In genomic region chr17:19978803-19979202, GRCh38 we compare ENCODE assay signal across 8 cellular contexts. TPM values are rescaled to one million over a fixed set of nuclear protein-coding genes. Genes with fewer than 3 reads are reported as not detected.
A peak's percentile ranks its signal among the peaks of the same experiment; 100 is the strongest.
DNase-seq lines count a peak whose midpoint lies in the region; ATAC-seq and TF ChIP-seq lines count a peak whose summit lies in the region.

No MANE protein-coding gene starts in this region.

- H3K27me3 Mint-ChIP-seq in MCF 10A (ENCODE audit: insufficient read depth, unreplicated experiment) (no peaks in the 10 kb centered on the region), type B pancreatic cell (no peaks in the 10 kb centered on the region)
- no peaks in the 10 kb centered on the region for H3K27me3 Mint-ChIP-seq in activated CD8-positive, alpha-beta T cell treated with anti-CD3 and anti-CD28 coated beads for 36 hours

- H3K36me3 Mint-ChIP-seq in MCF 10A (ENCODE audit: insufficient read depth, unreplicated experiment) (peaks cover 3% of the 10 kb centered on the region), type B pancreatic cell (peaks cover 9% of the 10 kb centered on the region)
- H3K36me3 Mint-ChIP-seq in activated CD8-positive, alpha-beta T cell treated with anti-CD3 and anti-CD28 coated beads for 36 hours (ENCODE audit: low read depth): peaks cover 28% of the 10 kb centered on the region

- CTCF ChIA-PET in MCF 10A (lab: Yijun Ruan, JAX) (interaction anchor here (0.7 to 2.2 kb wide), 2 partner anchors 14 to 252 kb away, joined by 3 to 7 read pairs; no protein-coding TSS in a partner anchor), mammary epithelial cell (lab: Charles Lee; ENCODE audit: low non-redundant PET) (no interaction called here)
- CTCF ChIA-PET in activated CD8-positive, alpha-beta T cell treated with anti-CD3 and anti-CD28 coated beads for 36 hours (lab: Charles Lee): interaction anchor here (1.3 to 1.8 kb wide), 2 partner anchors 14 to 18 kb away, joined by 4 to 12 read pairs; no protein-coding TSS in a partner anchor

- H3K36me3 ChIP-seq in mammary epithelial cell (ENCODE audit: insufficient read depth, low read length): no peaks in the 10 kb centered on the region

- H3K4me1 Mint-ChIP-seq in MCF 10A (ENCODE audit: insufficient read depth, unreplicated experiment) (peaks cover 9% of the 10 kb centered on the region), type B pancreatic cell (ENCODE audit: unreplicated experiment) (peaks cover 17% of the 10 kb centered on the region)
- H3K4me1 Mint-ChIP-seq in activated CD8-positive, alpha-beta T cell treated with anti-CD3 and anti-CD28 coated beads for 36 hours (ENCODE audit: low read depth): peaks cover 36% of the 10 kb centered on the region

- H3K9me3 ChIP-seq in mammary epithelial cell (replicated peaks; ENCODE audit: insufficient read depth, low read length): no peaks in the 10 kb centered on the region

- H3K27ac Mint-ChIP-seq in MCF 10A (ENCODE audit: low read depth, unreplicated experiment): no peak overlapping the region
- H3K27ac Mint-ChIP-seq in activated CD8-positive, alpha-beta T cell treated with anti-CD3 and anti-CD28 coated beads for 36 hours: peak overlapping the region; percentile 98
- peak overlapping the region; percentile 90 for H3K27ac Mint-ChIP-seq in type B pancreatic cell

- no peak overlapping the region for H2AFZ ChIP-seq in mammary epithelial cell (ENCODE audit: low read depth, low read length)

- no peak overlapping the region for H3K4me3 ChIP-seq in mammary epithelial cell (replicated peaks in 1 of 3; ENCODE audit: insufficient read depth in 1 of 3, low read depth in 2 of 3, low read length in 3 of 3)

- intact Hi-C loops in MCF 10A (cut with micrococcal nuclease) (loop anchor here (5.0 kb wide), 1 partner anchor 112 kb away; the partner anchor contains the start of gene ULK2), mammary epithelial cell (cut with micrococcal nuclease) (no loop called here)
- intact Hi-C loops in activated CD8-positive, alpha-beta T cell treated with anti-CD3 and anti-CD28 coated beads for 36 hours (cut with micrococcal nuclease): no loop called here

- TF ChIP-seq CTCF in MCF 10A (IDR thresholded peaks at IDR 0.05; ENCODE audit: unreplicated experiment): no peak
- TF ChIP-seq CTCF in mammary epithelial cell (conservative IDR thresholded peaks at IDR 0.05 in 1 of 2, IDR thresholded peaks at IDR 0.05 in 1 of 2; ENCODE audit: extremely low read depth in 1 of 2, insufficient read depth in 1 of 2, low read depth in 1 of 2, low read length in 2 of 2): no peak
- TF ChIP-seq CTCF in activated CD8-positive, alpha-beta T cell treated with anti-CD3 and anti-CD28 coated beads for 36 hours (IDR thresholded peaks at IDR 0.05): no peak
- TF ChIP-seq CTCF in type B pancreatic cell (conservative IDR thresholded peaks at IDR 0.05): no peak

- WGBS in mammary epithelial cell (ENCODE audit: low coverage, missing lambda C conversion rate): 89% methylated on average over 11 of the region's 13 CpGs

- dilution Hi-C loops in mammary epithelial cell (cut with HindIII; ENCODE audit: low sequenced_read_pairs): no loop called here

- peak overlapping the region; percentile 82 for H3K4me3 Mint-ChIP-seq in MCF 10A (ENCODE audit: unreplicated experiment)
- peak overlapping the region; percentile 91 for H3K4me3 Mint-ChIP-seq in activated CD8-positive, alpha-beta T cell treated with anti-CD3 and anti-CD28 coated beads for 36 hours
- H3K4me3 Mint-ChIP-seq in type B pancreatic cell: peak overlapping the region; percentile 97

- no peak for DNase-seq in MCF 10A (ENCODE audit: unreplicated experiment)
- DNase-seq in mammary epithelial cell: no peak
- peak; percentile 9 for DNase-seq in activated CD8-positive, alpha-beta T cell treated with anti-CD3 and anti-CD28 coated beads for 36 hours
- no peak for DNase-seq in type B pancreatic cell (ENCODE audit: extremely low spot score, unreplicated experiment)
- DNase-seq in middle frontal gyrus (ENCODE audit: extremely low spot score, low spot score): no peak
- DNase-seq in NCI-H1930 (lab: John Stamatoyannopoulos, UW): no peak

- H3K4me2 ChIP-seq in mammary epithelial cell (ENCODE audit: insufficient read depth, low read depth, low read length): no peak overlapping the region

- TSS peak; percentile 24 for BruUV-seq in MCF 10A (replicated peaks; lab: Mats Ljungman, UMichigan)
- no TSS peak for BruUV-seq in mammary epithelial cell (replicated peaks; lab: Mats Ljungman, UMichigan)

- H3K27ac ChIP-seq in mammary epithelial cell (ENCODE audit: insufficient read depth, low read depth, low read length): no peak overlapping the region
- peak overlapping the region; percentile 98 for H3K27ac ChIP-seq in layer of hippocampus (ENCODE audit: low read depth, low read length)

- peaks cover 13% of the 10 kb centered on the region for H3K4me1 ChIP-seq in mammary epithelial cell (ENCODE audit: insufficient read depth, low read length)

- no peak for ATAC-seq in activated CD8-positive, alpha-beta T cell treated with anti-CD3 and anti-CD28 coated beads for 36 hours
- no peak for ATAC-seq in GM18519 (IDR thresholded peaks at IDR 0.05; ENCODE audit: low FRiP score, unreplicated experiment)

- H3K9me3 Mint-ChIP-seq in MCF 10A (ENCODE audit: unreplicated experiment) (no peaks in the 10 kb centered on the region), type B pancreatic cell (peaks cover 5% of the 10 kb centered on the region)
- peaks cover 4% of the 10 kb centered on the region for H3K9me3 Mint-ChIP-seq in activated CD8-positive, alpha-beta T cell treated with anti-CD3 and anti-CD28 coated beads for 36 hours

- H4K20me1 ChIP-seq in mammary epithelial cell (ENCODE audit: insufficient read depth, low read length): no peaks in the 10 kb centered on the region

- H3K79me2 ChIP-seq in mammary epithelial cell (ENCODE audit: insufficient read depth, low read length): peaks cover 44% of the 10 kb centered on the region

- no peak overlapping the region for H3K9ac ChIP-seq in mammary epithelial cell (ENCODE audit: insufficient read depth, low read length)

- H3K27me3 ChIP-seq in mammary epithelial cell (ENCODE audit: insufficient read depth, low read length): no peaks in the 10 kb centered on the region
- no peaks in the 10 kb centered on the region for H3K27me3 ChIP-seq in layer of hippocampus (ENCODE audit: control insufficient read depth, insufficient read depth, low read length)

- in situ Hi-C loops in mammary epithelial cell (cut with MboI; ENCODE audit: low sequenced_read_pairs in 2 of 2): no loop called here

- POLR2A ChIA-PET in MCF 10A (lab: Yijun Ruan, JAX): no interaction called here
- POLR2A ChIA-PET in activated CD8-positive, alpha-beta T cell treated with anti-CD3 and anti-CD28 coated beads for 36 hours (lab: Charles Lee): interaction anchor here (1.0 to 1.7 kb wide), 5 partner anchors 22 to 177 kb away, joined by 3 to 7 read pairs (median 4); partner anchors contain the start of genes SPECC1 and ULK2

RNA-seq across cellular contexts. Expression of gene AKAP10, which starts 1.2 kb away (rescaled TPM):
- total RNA-seq in MCF 10A (2022) (33.7 and 34.1 TPM in 2 replicates), mammary epithelial cell (10 to 100 TPM; 23.7 to 30.1 TPM), type B pancreatic cell (ENCODE audit: low replicate concordance) (30.3 and 31.3 TPM in 2 replicates)
- 13.2 TPM for polyA plus RNA-seq in mammary epithelial cell
- polyA minus RNA-seq in mammary epithelial cell: 26.2 TPM
- 10 to 100 TPM; 38.6 to 39.2 TPM for total RNA-seq in activated CD8-positive, alpha-beta T cell treated with anti-CD3 and anti-CD28 coated beads for 36 hours

RNA-seq across cellular contexts. Expression of gene SPECC1, which starts 30.4 kb away (rescaled TPM):
- total RNA-seq in MCF 10A (2022) (48.7 and 55.3 TPM in 2 replicates), mammary epithelial cell (100 to 1,000 TPM in 1 of 2 donors, 10 to 100 TPM in 1; 67.1 to 122 TPM), type B pancreatic cell (ENCODE audit: low replicate concordance) (19.5 and 38.0 TPM in 2 replicates)
- polyA plus RNA-seq in mammary epithelial cell: 27.4 TPM
- polyA minus RNA-seq in mammary epithelial cell: 52.7 TPM
- total RNA-seq in activated CD8-positive, alpha-beta T cell treated with anti-CD3 and anti-CD28 coated beads for 36 hours: 10 to 100 TPM in 1 of 2 experiments, 1 to 10 TPM in 1; 9.9 to 10.3 TPM
